Comparison of ENCODE assay signal across 1 cellular context in the genomic region with DNA sequence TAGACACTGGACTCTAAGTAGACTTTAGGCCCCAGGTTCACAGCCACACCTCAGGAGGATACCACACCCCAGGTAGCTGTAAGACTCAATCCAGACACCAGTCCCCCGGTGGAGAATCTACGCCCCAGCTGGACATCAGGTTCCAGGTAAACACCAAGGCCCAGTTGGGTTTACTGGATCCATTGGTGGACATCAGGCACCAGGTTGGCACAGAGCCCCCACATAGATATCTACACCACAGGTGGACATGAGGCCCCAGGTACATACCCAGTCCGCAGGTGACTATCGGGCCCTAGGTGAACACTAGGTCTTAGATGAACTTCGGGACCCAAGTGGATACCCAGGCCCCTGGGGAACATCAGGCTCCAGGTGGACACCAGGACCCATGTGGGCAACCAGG.
A peak's percentile ranks its signal among the peaks of the same experiment; 100 is the strongest.
TF ChIP-seq lines count a peak whose summit lies in the region.

No MANE protein-coding gene starts in this region.

TF ChIP-seq in K562, 482 proteins besides CTCF, POLR2A, EP300 and RAD21 (continued from another document):
- TF ChIP-seq ZNF518B (CRISPR knock-in tag; IDR thresholded peaks at IDR 0.05) (no peak), ZNF12 (CRISPR knock-in tag; IDR thresholded peaks at IDR 0.05) (peak; percentile 53; the same call in 1 of the 2 replicates), CHD2 (IDR thresholded peaks at IDR 0.05; ENCODE audit: low read depth, low read length) (peak; percentile 20; the same call in 1 of the 2 replicates), FOXJ3 (CRISPR knock-in tag; IDR thresholded peaks at IDR 0.05) (peak; percentile 41; the same call in 1 of the 2 replicates), CGGBP1 (CRISPR knock-in tag; IDR thresholded peaks at IDR 0.05) (no peak), NR1H2 (CRISPR knock-in tag; IDR thresholded peaks at IDR 0.05) (0 out of 2 replicates have a peak, but pooled peaks have one; percentile 64), ZNF449 (CRISPR knock-in tag; IDR thresholded peaks at IDR 0.05) (no peak), ZNF124 (CRISPR knock-in tag; IDR thresholded peaks at IDR 0.05) (no peak), GTF2A2 (tag; IDR thresholded peaks at IDR 0.05) (no peak), CEBPZ (IDR thresholded peaks at IDR 0.05; ENCODE audit: borderline replicate concordance, low read depth, low read length) (no peak)
- TF ChIP-seq, protein P1, sequence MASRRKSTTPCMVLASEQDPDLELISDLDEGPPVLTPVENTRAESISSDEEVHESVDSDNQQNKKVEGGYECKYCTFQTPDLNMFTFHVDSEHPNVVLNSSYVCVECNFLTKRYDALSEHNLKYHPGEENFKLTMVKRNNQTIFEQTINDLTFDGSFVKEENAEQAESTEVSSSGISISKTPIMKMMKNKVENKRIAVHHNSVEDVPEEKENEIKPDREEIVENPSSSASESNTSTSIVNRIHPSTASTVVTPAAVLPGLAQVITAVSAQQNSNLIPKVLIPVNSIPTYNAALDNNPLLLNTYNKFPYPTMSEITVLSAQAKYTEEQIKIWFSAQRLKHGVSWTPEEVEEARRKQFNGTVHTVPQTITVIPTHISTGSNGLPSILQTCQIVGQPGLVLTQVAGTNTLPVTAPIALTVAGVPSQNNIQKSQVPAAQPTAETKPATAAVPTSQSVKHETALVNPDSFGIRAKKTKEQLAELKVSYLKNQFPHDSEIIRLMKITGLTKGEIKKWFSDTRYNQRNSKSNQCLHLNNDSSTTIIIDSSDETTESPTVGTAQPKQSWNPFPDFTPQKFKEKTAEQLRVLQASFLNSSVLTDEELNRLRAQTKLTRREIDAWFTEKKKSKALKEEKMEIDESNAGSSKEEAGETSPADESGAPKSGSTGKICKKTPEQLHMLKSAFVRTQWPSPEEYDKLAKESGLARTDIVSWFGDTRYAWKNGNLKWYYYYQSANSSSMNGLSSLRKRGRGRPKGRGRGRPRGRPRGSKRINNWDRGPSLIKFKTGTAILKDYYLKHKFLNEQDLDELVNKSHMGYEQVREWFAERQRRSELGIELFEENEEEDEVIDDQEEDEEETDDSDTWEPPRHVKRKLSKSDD (conservative IDR thresholded peaks at IDR 0.05; ENCODE audit: low read length) = 0 out of 2 replicates have a peak, but pooled peaks have one; percentile 42
- TF ChIP-seq, protein P2, sequence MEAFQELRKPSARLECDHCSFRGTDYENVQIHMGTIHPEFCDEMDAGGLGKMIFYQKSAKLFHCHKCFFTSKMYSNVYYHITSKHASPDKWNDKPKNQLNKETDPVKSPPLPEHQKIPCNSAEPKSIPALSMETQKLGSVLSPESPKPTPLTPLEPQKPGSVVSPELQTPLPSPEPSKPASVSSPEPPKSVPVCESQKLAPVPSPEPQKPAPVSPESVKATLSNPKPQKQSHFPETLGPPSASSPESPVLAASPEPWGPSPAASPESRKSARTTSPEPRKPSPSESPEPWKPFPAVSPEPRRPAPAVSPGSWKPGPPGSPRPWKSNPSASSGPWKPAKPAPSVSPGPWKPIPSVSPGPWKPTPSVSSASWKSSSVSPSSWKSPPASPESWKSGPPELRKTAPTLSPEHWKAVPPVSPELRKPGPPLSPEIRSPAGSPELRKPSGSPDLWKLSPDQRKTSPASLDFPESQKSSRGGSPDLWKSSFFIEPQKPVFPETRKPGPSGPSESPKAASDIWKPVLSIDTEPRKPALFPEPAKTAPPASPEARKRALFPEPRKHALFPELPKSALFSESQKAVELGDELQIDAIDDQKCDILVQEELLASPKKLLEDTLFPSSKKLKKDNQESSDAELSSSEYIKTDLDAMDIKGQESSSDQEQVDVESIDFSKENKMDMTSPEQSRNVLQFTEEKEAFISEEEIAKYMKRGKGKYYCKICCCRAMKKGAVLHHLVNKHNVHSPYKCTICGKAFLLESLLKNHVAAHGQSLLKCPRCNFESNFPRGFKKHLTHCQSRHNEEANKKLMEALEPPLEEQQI (IDR thresholded peaks at IDR 0.05) = no peak
